2 cellular contexts compared by ENCODE assay signal in genomic region chr19:34399886-34400285, GRCh38.
TF ChIP-seq lines count a peak whose summit lies in the region.

No MANE protein-coding gene starts in this region.

TF ChIP-seq in HCT116, 20 proteins besides CTCF, POLR2A, EP300 and RAD21:
- no peak for TF ChIP-seq ZFX (IDR thresholded peaks at IDR 0.05)
- TF ChIP-seq ATF3 (IDR thresholded peaks at IDR 0.05): no peak
- TF ChIP-seq FOSL1 (IDR thresholded peaks at IDR 0.05; ENCODE audit: low read depth): no peak
- no peak for TF ChIP-seq CBX3 (IDR thresholded peaks at IDR 0.05; ENCODE audit: low read depth)
TF ChIP-seq in HCT116: peak in this region for 0.

TF ChIP-seq in endothelial cell of umbilical vein, 7 proteins besides CTCF, POLR2A, EP300 and RAD21:
- TF ChIP-seq POLR2AphosphoS5 (IDR thresholded peaks at IDR 0.05; ENCODE audit: insufficient read depth, low read depth, low read length) (no peak), JUN (IDR thresholded peaks at IDR 0.05; ENCODE audit: borderline replicate concordance, insufficient read depth, insufficient read length, low read depth) (no peak), MYC (IDR thresholded peaks at IDR 0.05; ENCODE audit: low read depth, low read length) (no peak), FOS (IDR thresholded peaks at IDR 0.05; ENCODE audit: borderline replicate concordance, insufficient read depth, low read length) (no peak), GATA2 (IDR thresholded peaks at IDR 0.05; ENCODE audit: insufficient read depth, insufficient read length, low read depth, low read length) (no peak), EZH2 (IDR thresholded peaks at IDR 0.05; ENCODE audit: borderline replicate concordance, low read depth, low read length, severe bottlenecking) (no peak), MAX (IDR thresholded peaks at IDR 0.05; ENCODE audit: insufficient read depth, insufficient read length) (no peak)
